8 cellular contexts compared by ENCODE assay signal in the genomic region with DNA sequence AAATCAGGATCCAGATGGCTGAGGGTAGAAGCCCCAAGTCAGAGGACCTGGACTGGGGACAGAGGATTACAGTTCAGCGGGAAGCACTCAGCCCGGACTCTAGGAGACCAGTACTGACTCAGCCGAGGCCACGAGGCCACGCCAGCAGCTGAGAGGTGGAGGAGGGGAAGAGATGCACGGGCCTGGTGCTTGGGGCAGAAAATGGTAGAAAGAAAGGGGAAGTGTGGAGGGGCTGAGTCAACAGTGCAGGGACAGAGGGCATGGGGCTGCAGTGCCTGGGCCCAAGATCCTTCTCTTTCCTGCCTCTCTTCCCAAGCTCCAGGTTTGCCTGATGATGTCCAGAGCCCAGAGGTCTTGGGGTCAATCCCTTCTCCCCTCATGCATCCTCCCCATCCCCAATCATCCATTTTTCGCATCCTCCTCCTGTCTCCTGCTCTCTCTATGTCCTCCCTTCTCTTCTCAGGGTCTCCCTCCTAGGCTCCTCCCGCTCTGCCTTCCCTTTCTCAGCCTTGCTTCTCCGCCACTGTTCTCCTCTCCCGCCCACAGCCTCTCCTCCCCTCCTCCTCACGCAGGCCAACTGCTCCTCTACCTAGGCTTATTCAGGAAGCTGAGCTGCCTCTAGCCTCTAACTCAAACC. TPM values are rescaled to one million over a fixed set of nuclear protein-coding genes. Genes with fewer than 3 reads are reported as not detected.
DNase-seq lines count a peak whose midpoint lies in the region; ATAC-seq, FAIRE-seq and TF ChIP-seq lines count a peak whose summit lies in the region.

No MANE protein-coding gene starts in this region.

- POLR2A ChIA-PET in H1 (lab: Charles Lee; ENCODE audit: partially characterized antibody), result interaction anchor here (1.1 to 16.7 kb wide), 6 partner anchors 14 to 98 kb away, joined by 3 to 282 read pairs (median 4); a partner anchor contains a TSS

- H4K20me1 ChIP-seq in H1 (replicated peaks in 1 of 2; ENCODE audit: control insufficient read depth in 1 of 2, insufficient read depth in 2 of 2, low read length in 2 of 2), result peaks cover 29 to 42% of the 10 kb centered on the region in 2 experiments

- no peak overlapping the region; a peak in 1 of 7 replicates for H3K9ac ChIP-seq in H1 (replicated peaks in 1 of 4; ENCODE audit: extremely low read depth in 1 of 4, low read depth in 3 of 4, low read length in 3 of 4)

- TF ChIP-seq EP300 in H1 (IDR thresholded peaks at IDR 0.05; ENCODE audit: borderline replicate concordance in 1 of 2, low read depth in 2 of 2, low read length in 2 of 2), result no peak
- peak in 1 of 2 donors; percentile 65 for TF ChIP-seq EP300 in tibial nerve (IDR thresholded peaks at IDR 0.05)

- ATAC-seq in HG03175 (IDR thresholded peaks at IDR 0.05; ENCODE audit: unreplicated experiment) (peak; percentile 62), mucosa of descending colon (peak; percentile 73)

- H3K27ac ChIP-seq in H1 (ENCODE audit: low read depth, low read length) (no peak overlapping the region), tibial nerve (peak overlapping the region in 3 of 4 donors; percentile 51 to 87 (median 86))

- peak; percentile 79 for DNase-seq in GM12892 (ENCODE audit: insufficient read length)
- DNase-seq in H1 (ENCODE audit: low read depth in 1 of 2, low spot score in 2 of 2), result no peak
- DNase-seq in mucosa of descending colon, result peak; percentile 59 to 86 (median 63)
- peak; percentile 45 to 66 for DNase-seq in tibial nerve (ENCODE audit: low spot score in 2 of 2)
- no peak for DNase-seq in HPDE6-E6E7 (ENCODE audit: extremely low spot score)
- DNase-seq in NCI-H345 treated with DMSO at 0.1 percent for 48 hours (lab: John Stamatoyannopoulos, UW; ENCODE audit: unreplicated experiment), result no peak

- TF ChIP-seq RAD21 in H1 (IDR thresholded peaks at IDR 0.05 in 1 of 2, conservative IDR thresholded peaks at IDR 0.05 in 1 of 2; ENCODE audit: low read depth in 2 of 2, low read length in 2 of 2), result no peak

- no peak overlapping the region for H3K18ac ChIP-seq in H1 (ENCODE audit: extremely low read depth, low read length)

- peak overlapping the region; percentile 18 to 45; a peak in 1 of 4 replicates for H3K4me2 ChIP-seq in H1 (ENCODE audit: insufficient read depth in 1 of 2, low read depth in 2 of 2, low read length in 2 of 2)

- H2BK5ac ChIP-seq in H1 (ENCODE audit: low read depth, low read length), result peak overlapping the region; percentile 40; the same call in 1 of the 2 replicates

- no peak overlapping the region for H2BK20ac ChIP-seq in H1 (ENCODE audit: low read length)

- H4K5ac ChIP-seq in H1 (ENCODE audit: insufficient read length, low read depth, low read length), result no peak overlapping the region

- no peak overlapping the region for H2BK15ac ChIP-seq in H1 (ENCODE audit: low read length)

- H3K79me2 ChIP-seq in H1 (ENCODE audit: control insufficient read depth in 1 of 2, insufficient read depth in 2 of 2, low read length in 2 of 2), result peaks cover 31 to 77% of the 10 kb centered on the region in 2 experiments

- peaks cover 9 to 43% (median 30%) of the 10 kb centered on the region in 4 experiments for H3K4me1 ChIP-seq in H1 (replicated peaks in 1 of 4; ENCODE audit: control insufficient read depth in 3 of 4, insufficient read depth in 4 of 4, low read length in 3 of 4)
- H3K4me1 ChIP-seq in mucosa of descending colon (ENCODE audit: low read depth), result peaks cover 27% of the 10 kb centered on the region
- peaks cover 0 to 93% (median 84%) of the 10 kb centered on the region in 4 donors for H3K4me1 ChIP-seq in tibial nerve

- H3K27me3 Mint-ChIP-seq in T-helper 1 cell treated with Interleukin-12 subunit alpha and Interleukin-12 subunit beta and Interleukin-4 antibody, amounts not matched to agents 30 μg/mL and 1 μg/mL, for 36 hours (ENCODE audit: low read depth), result no peaks in the 10 kb centered on the region

- H3K79me1 ChIP-seq in H1 (ENCODE audit: low read depth, low read length), result peaks cover 34% of the 10 kb centered on the region

- H3K23ac ChIP-seq in H1 (ENCODE audit: insufficient read length), result no peak overlapping the region

- no peak overlapping the region for H4K91ac ChIP-seq in H1 (replicated peaks; ENCODE audit: insufficient read length, low read length)

- peaks cover 47% of the 10 kb centered on the region for H3K36me3 Mint-ChIP-seq in T-helper 1 cell treated with Interleukin-12 subunit alpha and Interleukin-12 subunit beta and Interleukin-4 antibody, amounts not matched to agents 30 μg/mL and 1 μg/mL, for 36 hours (ENCODE audit: low read depth)

- H3K23me2 ChIP-seq in H1 (ENCODE audit: low read depth, low read length), result peaks cover under 1% of the 10 kb centered on the region

- H2BK120ac ChIP-seq in H1 (replicated peaks; ENCODE audit: low read depth, low read length), result no peak overlapping the region

- H3K27ac Mint-ChIP-seq in T-helper 1 cell treated with Interleukin-12 subunit alpha and Interleukin-12 subunit beta and Interleukin-4 antibody, amounts not matched to agents 30 μg/mL and 1 μg/mL, for 36 hours, result peak overlapping the region; percentile 78

- CTCF ChIA-PET in H1 (lab: Charles Lee; ENCODE audit: partially characterized antibody), result interaction anchor here (1.0 to 6.7 kb wide), 8 partner anchors 7 to 160 kb away, joined by 3 to 79 read pairs (median 8); a partner anchor contains a TSS

- H2AK5ac ChIP-seq in H1 (ENCODE audit: low read depth, low read length), result no peak overlapping the region

- H2AFZ ChIP-seq in H1 (ENCODE audit: low read length), result no peak overlapping the region

- WGBS in H1 (ENCODE audit: extremely low coverage in 1 of 2, insufficient coverage in 1 of 2, insufficient read length in 1 of 2, insufficient replicate concordance in 2 of 2, low coverage in 1 of 2, low lambda C conversion rate in 2 of 2, missing lambda C conversion rate in 1 of 2), 2 experiments, result 81% methylated on average over 11 of the region's 11 CpGs; no CpG with 5 or more reads in 1 of the 2 experiments
- WGBS in tibial nerve, 2 donors, result 14 to 16% methylated on average over 11 of the region's 11 CpGs

- no peak overlapping the region for H4K8ac ChIP-seq in H1 (ENCODE audit: extremely low read depth, insufficient read depth, low read length)

- H3K27me3 ChIP-seq in H1 (replicated peaks in 1 of 4; ENCODE audit: control insufficient read depth in 3 of 4, extremely low read depth in 1 of 4, insufficient read depth in 3 of 4, low read length in 3 of 4), result no peaks in the 10 kb centered on the region
- no peaks in the 10 kb centered on the region for H3K27me3 ChIP-seq in tibial nerve

- peak; percentile 85 for FAIRE-seq in GM12892 (lab: Jason Lieb, UNC)
- FAIRE-seq in H1 (lab: Jason Lieb, UNC), result no peak

- TF ChIP-seq CTCF in H1 (IDR thresholded peaks at IDR 0.05; ENCODE audit: control extremely low read depth in 1 of 3, insufficient read depth in 1 of 3, low read depth in 1 of 3, low read length in 3 of 3) (no peak), mucosa of descending colon (IDR thresholded peaks at IDR 0.05) (no peak), tibial nerve (IDR thresholded peaks at IDR 0.05) (no peak)

- no peak overlapping the region for H3K56ac ChIP-seq in H1 (replicated peaks; ENCODE audit: insufficient read length, low read depth, low read length)

- H3K4ac ChIP-seq in H1 (replicated peaks; ENCODE audit: insufficient read length, low read depth, low read length), result no peak overlapping the region

- H2BK12ac ChIP-seq in H1 (ENCODE audit: low read depth, low read length), result no peak overlapping the region

- no peaks in the 10 kb centered on the region for H3K9me3 Mint-ChIP-seq in T-helper 1 cell treated with Interleukin-12 subunit alpha and Interleukin-12 subunit beta and Interleukin-4 antibody, amounts not matched to agents 30 μg/mL and 1 μg/mL, for 36 hours

- H3K4me3 ChIP-seq in H1 (ENCODE audit: extremely low read depth in 1 of 4, insufficient read depth in 2 of 4, low read depth in 3 of 4, low read length in 4 of 4), result no peak overlapping the region
- no peak overlapping the region for H3K4me3 ChIP-seq in mucosa of descending colon
- no peak overlapping the region for H3K4me3 ChIP-seq in tibial nerve

- intact Hi-C loops in mucosa of descending colon (cut with DNase I, micrococcal nuclease), result no loop called here

- H3K36me3 ChIP-seq in H1 (ENCODE audit: control insufficient read depth in 2 of 4, insufficient read depth in 4 of 4, low read length in 3 of 4), result peaks cover 6 to 27% (median 14%) of the 10 kb centered on the region in 4 experiments
- H3K36me3 ChIP-seq in mucosa of descending colon (ENCODE audit: low read depth), result peaks cover 3% of the 10 kb centered on the region
- H3K36me3 ChIP-seq in tibial nerve, result peaks cover 0 to 31% (median 15%) of the 10 kb centered on the region in 3 donors

- H3K4me1 Mint-ChIP-seq in T-helper 1 cell treated with Interleukin-12 subunit alpha and Interleukin-12 subunit beta and Interleukin-4 antibody, amounts not matched to agents 30 μg/mL and 1 μg/mL, for 36 hours (ENCODE audit: low read depth), result peaks cover 88% of the 10 kb centered on the region

- peak overlapping the region; percentile 70 for H3K4me3 Mint-ChIP-seq in T-helper 1 cell treated with Interleukin-12 subunit alpha and Interleukin-12 subunit beta and Interleukin-4 antibody, amounts not matched to agents 30 μg/mL and 1 μg/mL, for 36 hours

- H3K9me3 ChIP-seq in H1 (ENCODE audit: insufficient read depth in 2 of 2, low read depth in 1 of 2, low read length in 1 of 2) (no peaks in the 10 kb centered on the region), mucosa of descending colon (no peaks in the 10 kb centered on the region), tibial nerve (no peaks in the 10 kb centered on the region)

- TF ChIP-seq POLR2A in GM12892 (IDR thresholded peaks at IDR 0.05; ENCODE audit: low read depth, low read length) (no peak), H1 (IDR thresholded peaks at IDR 0.05; ENCODE audit: control extremely low read depth in 1 of 2, low read depth in 2 of 2, low read length in 2 of 2) (no peak), tibial nerve (IDR thresholded peaks at IDR 0.05) (no peak)

- H3K14ac ChIP-seq in H1 (ENCODE audit: insufficient read length), result no peak overlapping the region

RNA-seq across cellular contexts. Expression of a gene that starts 7.7 kb away (rescaled TPM):
- polyA plus RNA-seq in GM12892 (2012; ENCODE audit: missing spikeins), result 57.6 TPM
- 68.3 and 80.5 TPM in 2 replicates for total RNA-seq in H1 (2021; fragmentation: NEBNext Ultra II Directional; extraction: Animal tissue kit (Norgen Biotek cat#: 25700))
- 42.7 and 55.0 TPM in 2 replicates for polyA plus RNA-seq in H1 (2011; rRNA removed)
- polyA plus RNA-seq in H1 (2011; cell fraction: cytosol; rRNA removed), result 36.0 TPM
- 102 TPM for polyA plus RNA-seq in H1 (2011; cell fraction: nucleus; rRNA removed)
- polyA plus RNA-seq in H1 (2012, experiment 1 of 2), result 54.6 to 83.3 TPM (median 61.5 TPM) in 4 replicates
- polyA plus RNA-seq in H1 (2012, experiment 2 of 2), result 40.4 TPM
- polyA plus RNA-seq in H1 (2013, experiment 1 of 2), result 27.1 TPM
- 27.2 TPM for polyA plus RNA-seq in H1 (2013, experiment 2 of 2)
- 67.3 and 87.2 TPM in 2 replicates for polyA minus RNA-seq in H1 (2011; rRNA and poly(A)+ RNA removed)
- 29.9 TPM for polyA minus RNA-seq in H1 (2011; cell fraction: cytosol; rRNA and poly(A)+ RNA removed)
- polyA minus RNA-seq in H1 (2011; cell fraction: nucleus; rRNA and poly(A)+ RNA removed), result 75.9 TPM
- total RNA-seq in mucosa of descending colon (100 to 1,000 TPM in 1 of 3 donors, 10 to 100 TPM in 2; 79.7 to 132 (median 90.5) TPM), tibial nerve (100 to 1,000 TPM; 105 to 195 (median 153) TPM)

RNA-seq across cellular contexts. Expression of a gene that starts 29.2 kb away (rescaled TPM):
- 0.36 TPM for polyA plus RNA-seq in GM12892 (2012; ENCODE audit: missing spikeins)
- not detected in 2 replicates for total RNA-seq in H1 (2021; fragmentation: NEBNext Ultra II Directional; extraction: Animal tissue kit (Norgen Biotek cat#: 25700))
- 0.09 TPM in 1 of 2 replicates, not detected in the other for polyA plus RNA-seq in H1 (2011; rRNA removed)
- polyA plus RNA-seq in H1 (2011; cell fraction: cytosol; rRNA removed), result not detected
- polyA plus RNA-seq in H1 (2011; cell fraction: nucleus; rRNA removed), result not detected
- polyA plus RNA-seq in H1 (2012, experiment 1 of 2), result 0.18 TPM in 1 of 4 replicates, not detected in the others
- not detected for polyA plus RNA-seq in H1 (2012, experiment 2 of 2)
- polyA plus RNA-seq in H1 (2013, experiment 1 of 2), result not detected
- not detected for polyA plus RNA-seq in H1 (2013, experiment 2 of 2)
- 0.15 TPM in 1 of 2 replicates, not detected in the other for polyA minus RNA-seq in H1 (2011; rRNA and poly(A)+ RNA removed)
- polyA minus RNA-seq in H1 (2011; cell fraction: cytosol; rRNA and poly(A)+ RNA removed), result not detected
- polyA minus RNA-seq in H1 (2011; cell fraction: nucleus; rRNA and poly(A)+ RNA removed), result 0.70 TPM
- 1 to 10 TPM; 1.2 to 4.2 (median 3.3) TPM for total RNA-seq in mucosa of descending colon
- not detected for total RNA-seq in tibial nerve

RNA-seq across cellular contexts. Expression of a gene that starts 36.4 kb away (rescaled TPM):
- polyA plus RNA-seq in GM12892 (2012; ENCODE audit: missing spikeins), result 46.2 TPM
- 53.4 and 56.6 TPM in 2 replicates for total RNA-seq in H1 (2021; fragmentation: NEBNext Ultra II Directional; extraction: Animal tissue kit (Norgen Biotek cat#: 25700))
- 59.9 and 81.1 TPM in 2 replicates for polyA plus RNA-seq in H1 (2011; rRNA removed)
- polyA plus RNA-seq in H1 (2011; cell fraction: cytosol; rRNA removed), result 82.9 TPM
- polyA plus RNA-seq in H1 (2011; cell fraction: nucleus; rRNA removed), result 112 TPM
- polyA plus RNA-seq in H1 (2012, experiment 1 of 2), result 50.2 to 59.1 TPM (median 55.5 TPM) in 4 replicates
- polyA plus RNA-seq in H1 (2012, experiment 2 of 2), result 11.6 TPM
- polyA plus RNA-seq in H1 (2013, experiment 1 of 2), result 46.7 TPM
- 44.1 TPM for polyA plus RNA-seq in H1 (2013, experiment 2 of 2)
- polyA minus RNA-seq in H1 (2011; rRNA and poly(A)+ RNA removed), result 89.4 and 120 TPM in 2 replicates
- polyA minus RNA-seq in H1 (2011; cell fraction: cytosol; rRNA and poly(A)+ RNA removed), result 50.6 TPM
- polyA minus RNA-seq in H1 (2011; cell fraction: nucleus; rRNA and poly(A)+ RNA removed), result 103 TPM
- 10 to 100 TPM; 52.9 to 59.5 (median 58.6) TPM for total RNA-seq in mucosa of descending colon
- total RNA-seq in tibial nerve, result 10 to 100 TPM; 46.8 to 82.8 (median 67.7) TPM

RNA-seq across cellular contexts. Expression of a gene that starts 50.1 kb away (rescaled TPM):
- 230 TPM for polyA plus RNA-seq in GM12892 (2012; ENCODE audit: missing spikeins)
- 190 and 196 TPM in 2 replicates for total RNA-seq in H1 (2021; fragmentation: NEBNext Ultra II Directional; extraction: Animal tissue kit (Norgen Biotek cat#: 25700))
- 411 and 648 TPM in 2 replicates for polyA plus RNA-seq in H1 (2011; rRNA removed)
- 513 TPM for polyA plus RNA-seq in H1 (2011; cell fraction: cytosol; rRNA removed)
- 240 TPM for polyA plus RNA-seq in H1 (2011; cell fraction: nucleus; rRNA removed)
- polyA plus RNA-seq in H1 (2012, experiment 1 of 2), result 232 to 248 TPM (median 244 TPM) in 4 replicates
- 448 TPM for polyA plus RNA-seq in H1 (2012, experiment 2 of 2)
- polyA plus RNA-seq in H1 (2013, experiment 1 of 2), result 408 TPM
- 481 TPM for polyA plus RNA-seq in H1 (2013, experiment 2 of 2)
- 282 and 428 TPM in 2 replicates for polyA minus RNA-seq in H1 (2011; rRNA and poly(A)+ RNA removed)
- 95.5 TPM for polyA minus RNA-seq in H1 (2011; cell fraction: cytosol; rRNA and poly(A)+ RNA removed)
- polyA minus RNA-seq in H1 (2011; cell fraction: nucleus; rRNA and poly(A)+ RNA removed), result 85.3 TPM
- total RNA-seq in mucosa of descending colon, result 100 to 1,000 TPM; 144 to 203 (median 164) TPM
- total RNA-seq in tibial nerve, result 100 to 1,000 TPM; 172 to 236 (median 212) TPM

RNA-seq across cellular contexts. Expression of a gene that starts 59.5 kb away (rescaled TPM):
- 19.8 TPM for polyA plus RNA-seq in GM12892 (2012; ENCODE audit: missing spikeins)
- total RNA-seq in H1 (2021; fragmentation: NEBNext Ultra II Directional; extraction: Animal tissue kit (Norgen Biotek cat#: 25700)), result 25.3 TPM in 2 replicates
- polyA plus RNA-seq in H1 (2011; rRNA removed), result 19.7 and 26.8 TPM in 2 replicates
- polyA plus RNA-seq in H1 (2011; cell fraction: cytosol; rRNA removed), result 26.9 TPM
- polyA plus RNA-seq in H1 (2011; cell fraction: nucleus; rRNA removed), result 10.2 TPM
- 25.7 to 29.6 TPM (median 27.8 TPM) in 4 replicates for polyA plus RNA-seq in H1 (2012, experiment 1 of 2)
- polyA plus RNA-seq in H1 (2012, experiment 2 of 2), result 3.2 TPM
- polyA plus RNA-seq in H1 (2013, experiment 1 of 2), result 8.1 TPM
- 8.5 TPM for polyA plus RNA-seq in H1 (2013, experiment 2 of 2)
- polyA minus RNA-seq in H1 (2011; rRNA and poly(A)+ RNA removed), result 41.7 and 49.5 TPM in 2 replicates
- 18.3 TPM for polyA minus RNA-seq in H1 (2011; cell fraction: cytosol; rRNA and poly(A)+ RNA removed)
- 14.1 TPM for polyA minus RNA-seq in H1 (2011; cell fraction: nucleus; rRNA and poly(A)+ RNA removed)
- total RNA-seq in mucosa of descending colon, result 10 to 100 TPM; 21.8 to 29.7 (median 23.5) TPM
- 10 to 100 TPM; 18.8 to 23.3 (median 20.7) TPM for total RNA-seq in tibial nerve

Comparison
In these comparisons a context has a peak if more than half of its experiments do, and no peak if none do; other contexts are left out.
1. DNase-seq: peak in GM12892 (single experiment), mucosa of descending colon (3 of 3) and tibial nerve (2 of 2); none in H1 (0 of 2), HPDE6-E6E7 (single experiment) and NCI-H345 treated with DMSO at 0.1 percent for 48 hours (single experiment).